ENCODE assay signal across 1 cellular context in the genomic region with DNA sequence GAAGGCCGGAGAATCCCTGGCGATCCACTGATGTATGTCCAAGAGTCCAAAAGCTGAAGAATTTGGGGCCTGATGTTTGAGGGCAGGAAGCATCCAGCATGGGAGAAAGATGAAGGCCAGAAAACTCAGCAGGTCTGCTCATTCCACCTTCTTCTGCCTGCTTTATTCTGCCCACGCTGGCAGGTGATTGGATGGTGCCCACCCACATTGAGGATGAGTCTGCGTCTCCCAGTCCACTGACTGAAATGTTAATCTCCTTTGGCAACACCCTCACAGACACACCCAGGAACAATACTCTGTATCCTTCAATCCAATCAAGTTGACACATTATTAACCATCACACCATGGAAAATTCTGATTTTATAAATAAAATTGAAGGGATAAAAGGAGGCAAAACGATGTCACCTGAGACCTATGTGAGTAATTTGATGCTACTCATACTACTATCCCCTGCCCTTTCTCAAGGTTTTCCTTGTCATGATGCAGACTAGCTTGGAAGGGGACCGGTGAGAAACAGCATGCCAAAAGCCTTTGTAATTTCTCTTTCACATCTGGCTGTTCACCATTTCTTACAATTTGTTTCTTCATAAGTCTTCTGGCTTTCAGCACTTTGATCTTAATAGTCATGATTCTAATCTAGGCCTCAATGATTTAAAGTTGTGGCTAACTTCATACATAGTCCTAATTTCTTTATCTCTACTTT.
TF ChIP-seq lines count a peak whose summit lies in the region.

No MANE protein-coding gene starts in this region.

TF ChIP-seq in SK-N-SH treated with all-trans-retinoic acid at 6 μM for 48 hours, 23 proteins besides CTCF, POLR2A, EP300 and RAD21 (continued from another document):
- TF ChIP-seq, protein P1, sequence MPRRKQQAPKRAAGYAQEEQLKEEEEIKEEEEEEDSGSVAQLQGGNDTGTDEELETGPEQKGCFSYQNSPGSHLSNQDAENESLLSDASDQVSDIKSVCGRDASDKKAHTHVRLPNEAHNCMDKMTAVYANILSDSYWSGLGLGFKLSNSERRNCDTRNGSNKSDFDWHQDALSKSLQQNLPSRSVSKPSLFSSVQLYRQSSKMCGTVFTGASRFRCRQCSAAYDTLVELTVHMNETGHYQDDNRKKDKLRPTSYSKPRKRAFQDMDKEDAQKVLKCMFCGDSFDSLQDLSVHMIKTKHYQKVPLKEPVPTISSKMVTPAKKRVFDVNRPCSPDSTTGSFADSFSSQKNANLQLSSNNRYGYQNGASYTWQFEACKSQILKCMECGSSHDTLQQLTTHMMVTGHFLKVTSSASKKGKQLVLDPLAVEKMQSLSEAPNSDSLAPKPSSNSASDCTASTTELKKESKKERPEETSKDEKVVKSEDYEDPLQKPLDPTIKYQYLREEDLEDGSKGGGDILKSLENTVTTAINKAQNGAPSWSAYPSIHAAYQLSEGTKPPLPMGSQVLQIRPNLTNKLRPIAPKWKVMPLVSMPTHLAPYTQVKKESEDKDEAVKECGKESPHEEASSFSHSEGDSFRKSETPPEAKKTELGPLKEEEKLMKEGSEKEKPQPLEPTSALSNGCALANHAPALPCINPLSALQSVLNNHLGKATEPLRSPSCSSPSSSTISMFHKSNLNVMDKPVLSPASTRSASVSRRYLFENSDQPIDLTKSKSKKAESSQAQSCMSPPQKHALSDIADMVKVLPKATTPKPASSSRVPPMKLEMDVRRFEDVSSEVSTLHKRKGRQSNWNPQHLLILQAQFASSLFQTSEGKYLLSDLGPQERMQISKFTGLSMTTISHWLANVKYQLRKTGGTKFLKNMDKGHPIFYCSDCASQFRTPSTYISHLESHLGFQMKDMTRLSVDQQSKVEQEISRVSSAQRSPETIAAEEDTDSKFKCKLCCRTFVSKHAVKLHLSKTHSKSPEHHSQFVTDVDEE (CRISPR knock-in tag; IDR thresholded peaks at IDR 0.05): no peak
- TF ChIP-seq ZNF565 (CRISPR knock-in tag; conservative IDR thresholded peaks at IDR 0.05; ENCODE audit: low read depth): no peak
- no peak for TF ChIP-seq ZNF70 (CRISPR knock-in tag; IDR thresholded peaks at IDR 0.05)
- TF ChIP-seq, protein P2, sequence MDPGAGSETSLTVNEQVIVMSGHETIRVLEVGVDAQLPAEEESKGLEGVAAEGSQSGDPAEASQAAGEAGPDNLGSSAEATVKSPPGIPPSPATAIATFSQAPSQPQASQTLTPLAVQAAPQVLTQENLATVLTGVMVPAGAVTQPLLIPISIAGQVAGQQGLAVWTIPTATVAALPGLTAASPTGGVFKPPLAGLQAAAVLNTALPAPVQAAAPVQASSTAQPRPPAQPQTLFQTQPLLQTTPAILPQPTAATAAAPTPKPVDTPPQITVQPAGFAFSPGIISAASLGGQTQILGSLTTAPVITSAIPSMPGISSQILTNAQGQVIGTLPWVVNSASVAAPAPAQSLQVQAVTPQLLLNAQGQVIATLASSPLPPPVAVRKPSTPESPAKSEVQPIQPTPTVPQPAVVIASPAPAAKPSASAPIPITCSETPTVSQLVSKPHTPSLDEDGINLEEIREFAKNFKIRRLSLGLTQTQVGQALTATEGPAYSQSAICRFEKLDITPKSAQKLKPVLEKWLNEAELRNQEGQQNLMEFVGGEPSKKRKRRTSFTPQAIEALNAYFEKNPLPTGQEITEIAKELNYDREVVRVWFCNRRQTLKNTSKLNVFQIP (CRISPR knock-in tag; IDR thresholded peaks at IDR 0.05; ENCODE audit: borderline replicate concordance, low read depth): no peak
- TF ChIP-seq TOX (CRISPR knock-in tag; IDR thresholded peaks at IDR 0.05; ENCODE audit: borderline replicate concordance): no peak
- TF ChIP-seq RARB (CRISPR knock-in tag; IDR thresholded peaks at IDR 0.05): no peak
TF ChIP-seq in SK-N-SH treated with all-trans-retinoic acid at 6 μM for 48 hours: peak in this region for 0.
